Comparison of ENCODE assay signal across 8 cellular contexts in the genomic region with DNA sequence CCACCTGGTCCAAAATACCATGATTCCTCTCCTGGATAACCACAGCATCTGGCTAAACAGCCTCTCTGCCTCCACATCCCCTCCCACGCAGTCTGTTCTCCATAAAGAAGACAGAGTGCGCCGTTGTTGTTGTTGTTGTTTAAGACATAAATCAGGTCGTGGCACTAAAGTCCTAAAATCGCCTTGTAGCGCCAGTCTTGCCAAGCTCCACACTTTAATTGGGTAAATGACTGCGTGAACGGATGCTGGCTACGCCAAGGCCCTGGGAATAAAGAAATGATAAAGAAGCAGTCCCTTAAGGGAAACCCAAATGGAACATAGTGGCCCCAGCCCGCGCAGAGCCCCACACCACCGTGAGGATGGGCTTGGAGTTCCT. TPM values are rescaled to one million over a fixed set of nuclear protein-coding genes. Genes with fewer than 3 reads are reported as not detected.
DNase-seq lines count a peak whose midpoint lies in the region; TF ChIP-seq lines count a peak whose summit lies in the region.

No MANE protein-coding gene starts in this region.

- H3K36me3 ChIP-seq in ectodermal cell (ENCODE audit: control insufficient read depth, insufficient read depth, low read length) (peaks cover 9% of the 10 kb centered on the region), neuron (ENCODE audit: insufficient read depth, low read length) (peaks cover 23% of the 10 kb centered on the region)

- H3K9me3 Mint-ChIP-seq in CD14-positive monocyte, result peaks cover 0 to 2% (median 0%) of the 10 kb centered on the region in 7 donors

- peak overlapping the region; percentile 73 to 76 for H3K4me3 Mint-ChIP-seq in CD14-positive monocyte

- peaks cover 2 to 14% of the 10 kb centered on the region in 2 donors for H3K36me3 Mint-ChIP-seq in CD14-positive monocyte

- WGBS in ectodermal cell, 2 experiments, result 20 to 21% methylated on average over 11 to 12 of the region's 12 CpGs

- H3K4me3 ChIP-seq in LNCaP clone FGC (ENCODE audit: low read depth, low read length) (peak overlapping the region; percentile 62), ectodermal cell (ENCODE audit: insufficient read depth, low read depth, low read length) (peak overlapping the region; percentile 93), neuron (ENCODE audit: low read length) (peak overlapping the region; percentile 98)

- DNase-seq in CD14-positive monocyte (ENCODE audit: low spot score) (no peak), LNCaP clone FGC (ENCODE audit: low read depth) (no peak), SHP77 treated with DMSO at 0.1 percent for 48 hours (lab: John Stamatoyannopoulos, UW) (no peak), COLO668 (lab: John Stamatoyannopoulos, UW; ENCODE audit: unreplicated experiment) (no peak), occipital lobe (lab: John Stamatoyannopoulos, UW) (no peak), NCI-H2081 treated with DMSO at 0.1 percent for 48 hours (lab: John Stamatoyannopoulos, UW) (no peak)

- peak overlapping the region; percentile 98 for H2AFZ ChIP-seq in neuron (ENCODE audit: low read depth, low read length)

- H3K4me1 Mint-ChIP-seq in CD14-positive monocyte, result peaks cover 21% of the 10 kb centered on the region

- peaks cover 15 to 35% (median 26%) of the 10 kb centered on the region in 3 donors for H3K27me3 Mint-ChIP-seq in CD14-positive monocyte (ENCODE audit: low read depth in 3 of 3)

- no peak overlapping the region for H3K27ac ChIP-seq in ectodermal cell (ENCODE audit: insufficient read depth, low read depth, low read length, poor library complexity, severe bottlenecking)

- H3K27ac Mint-ChIP-seq in CD14-positive monocyte, result peak overlapping the region in 1 of 7 donors; percentile 66

- H3K4me1 ChIP-seq in ectodermal cell (ENCODE audit: control insufficient read depth, insufficient read depth, low read length) (peaks cover 5% of the 10 kb centered on the region), neuron (ENCODE audit: insufficient read depth, low read length) (peaks cover 13% of the 10 kb centered on the region)

- TF ChIP-seq CTCF in CD14-positive monocyte (IDR thresholded peaks at IDR 0.05) (no peak), LNCaP clone FGC (IDR thresholded peaks at IDR 0.05; ENCODE audit: control insufficient read depth, extremely low read depth, insufficient read depth) (no peak)

- H3K9me3 ChIP-seq in ectodermal cell (ENCODE audit: control insufficient read depth, low read length), result no peaks in the 10 kb centered on the region
- H3K9me3 ChIP-seq in neuron (ENCODE audit: low read length), result peaks cover 5% of the 10 kb centered on the region

- peaks cover 12% of the 10 kb centered on the region for H3K27me3 ChIP-seq in ectodermal cell (ENCODE audit: control insufficient read depth, insufficient read depth, low read length, poor library complexity, severe bottlenecking)
- H3K27me3 ChIP-seq in neuron (ENCODE audit: insufficient read depth, low read length), result peaks cover 19% of the 10 kb centered on the region

- intact Hi-C loops in CD14-positive monocyte (cut with micrococcal nuclease), result no loop called here

RNA-seq across cellular contexts. Expression of gene SFXN1, which starts 0.4 kb away (rescaled TPM):
- 10 to 100 TPM in 1 of 2 donors, 1 to 10 TPM in 1; 5.8 to 10.3 TPM for polyA plus RNA-seq in CD14-positive monocyte
- polyA plus RNA-seq in ectodermal cell (2013, experiment 1 of 4), result 95.7 TPM
- polyA plus RNA-seq in ectodermal cell (2013, experiment 2 of 4), result 104 TPM
- polyA plus RNA-seq in ectodermal cell (2013, experiment 3 of 4), result 81.4 TPM
- polyA plus RNA-seq in ectodermal cell (2013, experiment 4 of 4), result 91.3 TPM
- 72.5 TPM for total RNA-seq in occipital lobe

RNA-seq across cellular contexts. Expression of gene DRD1, which starts 34.0 kb away (rescaled TPM):
- polyA plus RNA-seq in CD14-positive monocyte, result not detected
- not detected for polyA plus RNA-seq in ectodermal cell (2013, experiment 1 of 4)
- not detected for polyA plus RNA-seq in ectodermal cell (2013, experiment 2 of 4)
- 0.16 TPM for polyA plus RNA-seq in ectodermal cell (2013, experiment 3 of 4)
- polyA plus RNA-seq in ectodermal cell (2013, experiment 4 of 4), result 0.08 TPM
- 6.1 TPM for total RNA-seq in occipital lobe
